8 cellular contexts compared by ENCODE assay signal in the genomic region with DNA sequence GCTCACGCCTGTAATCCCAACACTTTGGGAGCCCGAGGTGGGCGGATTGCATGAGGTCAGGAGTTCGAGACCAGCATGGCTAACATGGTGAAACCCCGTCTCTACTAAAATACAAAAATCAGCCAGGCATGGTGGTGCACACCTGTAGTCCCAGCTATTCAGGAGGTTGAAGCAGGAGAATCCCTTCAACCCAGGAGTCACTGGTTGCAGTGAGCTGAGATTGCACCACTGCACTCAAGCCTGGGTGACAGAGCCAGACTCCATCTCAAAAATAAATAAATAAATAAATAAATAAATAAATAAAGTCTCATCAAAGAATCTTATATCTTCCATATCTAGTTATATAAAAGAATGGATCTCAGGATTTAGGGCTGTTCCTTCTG. TPM values are rescaled to one million over a fixed set of nuclear protein-coding genes. Genes with fewer than 3 reads are reported as not detected.
DNase-seq lines count a peak whose midpoint lies in the region; ATAC-seq and TF ChIP-seq lines count a peak whose summit lies in the region.
"Not testable (repeated sequence)": the region's sequence is repeated elsewhere in the genome, so short reads cannot be mapped to it uniquely, and the experiment has no call there.

No MANE protein-coding gene starts in this region.

- not testable (repeated sequence) for TF ChIP-seq POLR2A in HCT116 (IDR thresholded peaks at IDR 0.05; ENCODE audit: borderline replicate concordance, extremely low read depth, insufficient read depth, insufficient read length)

- not testable (repeated sequence) for TF ChIP-seq RAD21 in HCT116 (IDR thresholded peaks at IDR 0.05; ENCODE audit: low read depth)

- not testable (repeated sequence) for H3K36me3 ChIP-seq in ACC112 (ENCODE audit: insufficient read depth, low read length); HCT116 (ENCODE audit: control insufficient read depth in 1 of 2, insufficient read depth in 2 of 2, low read length in 2 of 2); hepatocyte (replicated peaks; ENCODE audit: insufficient read depth, low read depth)

- not testable (repeated sequence) for H3K9me3 ChIP-seq in HCT116 (ENCODE audit: control insufficient read depth in 1 of 2, insufficient read depth in 1 of 2, low read depth in 1 of 2, low read length in 2 of 2); hepatocyte (ENCODE audit: low read depth)

- not testable (repeated sequence) for BruUV-seq in HCT116 (replicated peaks; lab: Mats Ljungman, UMichigan)

- not testable (repeated sequence) for H3K27me3 ChIP-seq in ACC112 (ENCODE audit: insufficient read depth, low read length); HCT116 (ENCODE audit: insufficient read depth, low read length); hepatocyte

- DNase-seq in HCT116 (ENCODE audit: low read depth, low spot score); coronary artery (ENCODE audit: low spot score); hepatocyte (ENCODE audit: low spot score); neural crest cell (ENCODE audit: low read depth, low spot score); stimulated activated naive B cell treated with anti-CD40 and anti-IgM and Interleukin-4, amounts not matched to agents 10 μg/mL and 1 μg/mL and 100 μg/mL, for 72 hours: not testable (repeated sequence)
- peak; percentile 27 for DNase-seq in activated naive CD4-positive, alpha-beta T cell treated with anti-CD3 and anti-CD28 coated beads for 36 hours

- not testable (repeated sequence) for H3K27me3 Mint-ChIP-seq in T-helper 1 cell treated with Interleukin-12 subunit alpha and Interleukin-12 subunit beta and Interleukin-4 antibody, amounts not matched to agents 30 μg/mL and 1 μg/mL, for 36 hours (ENCODE audit: low read depth); activated naive CD4-positive, alpha-beta T cell treated with anti-CD3 and anti-CD28 coated beads for 36 hours (ENCODE audit: low read depth); neural crest cell (ENCODE audit: low read depth); stimulated activated naive B cell treated with anti-CD40 and anti-IgM and Interleukin-4, amounts not matched to agents 10 μg/mL and 1 μg/mL and 100 μg/mL, for 72 hours

- H3K9ac ChIP-seq in HCT116 (ENCODE audit: low read length) = not testable (repeated sequence)

- H3K4me2 ChIP-seq in HCT116 (ENCODE audit: low read length) (peak overlapping the region; percentile 94), hepatocyte (peak overlapping the region; percentile 85)

- H3K79me2 ChIP-seq in ACC112 (ENCODE audit: control insufficient read depth, insufficient read depth, low read length, unreplicated experiment) (peaks cover 21% of the 10 kb centered on the region), HCT116 (ENCODE audit: insufficient read depth, low read length) (peaks cover 19% of the 10 kb centered on the region), hepatocyte (peaks cover 18% of the 10 kb centered on the region)

- RAD21 ChIA-PET in HCT116 (lab: Charles Lee; ENCODE audit: low non-redundant PET in 1 of 2, low total read pairs in 2 of 2, uncharacterized antibody in 2 of 2, unreplicated experiment in 2 of 2) = not testable (repeated sequence)

- peaks cover 25% of the 10 kb centered on the region for H3K4me1 Mint-ChIP-seq in T-helper 1 cell treated with Interleukin-12 subunit alpha and Interleukin-12 subunit beta and Interleukin-4 antibody, amounts not matched to agents 30 μg/mL and 1 μg/mL, for 36 hours (ENCODE audit: low read depth)
- H3K4me1 Mint-ChIP-seq in activated naive CD4-positive, alpha-beta T cell treated with anti-CD3 and anti-CD28 coated beads for 36 hours (ENCODE audit: low read depth) = peaks cover 23% of the 10 kb centered on the region
- H3K4me1 Mint-ChIP-seq in neural crest cell = peaks cover 27% of the 10 kb centered on the region
- H3K4me1 Mint-ChIP-seq in stimulated activated naive B cell treated with anti-CD40 and anti-IgM and Interleukin-4, amounts not matched to agents 10 μg/mL and 1 μg/mL and 100 μg/mL, for 72 hours = not testable (repeated sequence)

- intact Hi-C loops in HCT116 (cut with micrococcal nuclease) = loop anchor here (10.0 kb wide), 1 partner anchor 206 kb away; a partner anchor contains a TSS
- intact Hi-C loops in activated naive CD4-positive, alpha-beta T cell treated with anti-CD3 and anti-CD28 coated beads for 36 hours (cut with micrococcal nuclease) = loop anchor here (5.0 to 10.0 kb wide), 3 partner anchors 326 to 516 kb away; a partner anchor contains a TSS

- peak overlapping the region; percentile 99 for H3K4me3 Mint-ChIP-seq in T-helper 1 cell treated with Interleukin-12 subunit alpha and Interleukin-12 subunit beta and Interleukin-4 antibody, amounts not matched to agents 30 μg/mL and 1 μg/mL, for 36 hours
- H3K4me3 Mint-ChIP-seq in activated naive CD4-positive, alpha-beta T cell treated with anti-CD3 and anti-CD28 coated beads for 36 hours = peak overlapping the region; percentile 100
- H3K4me3 Mint-ChIP-seq in neural crest cell = peak overlapping the region; percentile 99
- peak overlapping the region; percentile 99 to 100 for H3K4me3 Mint-ChIP-seq in stimulated activated naive B cell treated with anti-CD40 and anti-IgM and Interleukin-4, amounts not matched to agents 10 μg/mL and 1 μg/mL and 100 μg/mL, for 72 hours

- CTCF ChIA-PET in HCT116 (lab: Charles Lee) = interaction anchor here (1.3 kb wide), 1 partner anchor 51 kb away, joined by 4 read pairs; a partner anchor contains a TSS
- CTCF ChIA-PET in activated naive CD4-positive, alpha-beta T cell treated with anti-CD3 and anti-CD28 coated beads for 36 hours (lab: Charles Lee) = interaction anchor here (1.3 to 1.5 kb wide), 2 partner anchors 34 to 53 kb away, joined by 4 read pairs; no protein-coding TSS in a partner anchor

- not testable (repeated sequence) for H3K9me3 Mint-ChIP-seq in T-helper 1 cell treated with Interleukin-12 subunit alpha and Interleukin-12 subunit beta and Interleukin-4 antibody, amounts not matched to agents 30 μg/mL and 1 μg/mL, for 36 hours; activated naive CD4-positive, alpha-beta T cell treated with anti-CD3 and anti-CD28 coated beads for 36 hours; neural crest cell; stimulated activated naive B cell treated with anti-CD40 and anti-IgM and Interleukin-4, amounts not matched to agents 10 μg/mL and 1 μg/mL and 100 μg/mL, for 72 hours

- H4K20me1 ChIP-seq in HCT116 (ENCODE audit: insufficient read depth); hepatocyte (ENCODE audit: insufficient read depth, poor library complexity, severe bottlenecking): not testable (repeated sequence)

- H3K9me2 ChIP-seq in HCT116 (ENCODE audit: insufficient read depth); hepatocyte (replicated peaks; ENCODE audit: insufficient read depth): not testable (repeated sequence)

- POLR2A ChIA-PET in HCT116 (lab: Charles Lee) = interaction anchor here (0.6 to 1.2 kb wide), 2 partner anchors 239 to 329 kb away, joined by 3 read pairs; a partner anchor contains a TSS

- H3K36me3 Mint-ChIP-seq in T-helper 1 cell treated with Interleukin-12 subunit alpha and Interleukin-12 subunit beta and Interleukin-4 antibody, amounts not matched to agents 30 μg/mL and 1 μg/mL, for 36 hours (ENCODE audit: low read depth); activated naive CD4-positive, alpha-beta T cell treated with anti-CD3 and anti-CD28 coated beads for 36 hours (ENCODE audit: low read depth); neural crest cell (ENCODE audit: low read depth): not testable (repeated sequence)
- peaks cover 5 to 12% of the 10 kb centered on the region in 2 donors for H3K36me3 Mint-ChIP-seq in stimulated activated naive B cell treated with anti-CD40 and anti-IgM and Interleukin-4, amounts not matched to agents 10 μg/mL and 1 μg/mL and 100 μg/mL, for 72 hours

- not testable (repeated sequence) for H3K27ac ChIP-seq in ACC112 (ENCODE audit: low read depth, low read length); coronary artery
- H3K27ac ChIP-seq in HCT116 (ENCODE audit: low read depth, low read length) (peak overlapping the region; percentile 68; the same call in 1 of the 2 replicates), hepatocyte (peak overlapping the region; percentile 95)

- peaks cover 14% of the 10 kb centered on the region for H3K4me1 ChIP-seq in ACC112 (ENCODE audit: control insufficient read depth, insufficient read depth, low read length, unreplicated experiment)
- H3K4me1 ChIP-seq in HCT116 (ENCODE audit: control insufficient read depth in 1 of 2, insufficient read depth in 2 of 2, low read length in 2 of 2) = peaks cover 6 to 20% of the 10 kb centered on the region in 2 experiments; a peak in 3 of 4 replicates
- H3K4me1 ChIP-seq in hepatocyte (ENCODE audit: insufficient read depth) = not testable (repeated sequence)

- H2AFZ ChIP-seq in ACC112 (ENCODE audit: low read length, unreplicated experiment) = not testable (repeated sequence)
- H2AFZ ChIP-seq in HCT116 (ENCODE audit: low read depth, low read length, poor library complexity, severe bottlenecking) (peak overlapping the region; percentile 72), hepatocyte (peak overlapping the region; percentile 93)

- not testable (repeated sequence) for TF ChIP-seq CTCF in HCT116 (IDR thresholded peaks at IDR 0.05 in 2 of 3, conservative IDR thresholded peaks at IDR 0.05 in 1 of 3; ENCODE audit: borderline replicate concordance in 1 of 3, insufficient read depth in 1 of 3, low read depth in 2 of 3, low read length in 2 of 3); coronary artery (IDR thresholded peaks at IDR 0.05); hepatocyte (IDR thresholded peaks at IDR 0.05; ENCODE audit: poor library complexity); neural crest cell (conservative IDR thresholded peaks at IDR 0.05)

- not testable (repeated sequence) for ATAC-seq in HCT116; stimulated activated naive B cell treated with anti-CD40 and anti-IgM and Interleukin-4, amounts not matched to agents 10 μg/mL and 1 μg/mL and 100 μg/mL, for 72 hours (replicated peaks)

- H3K4me3 ChIP-seq in ACC112 (ENCODE audit: low read depth, low read length) (peak overlapping the region; percentile 75), HCT116 (replicated peaks in 1 of 2; ENCODE audit: low read depth in 1 of 2, low read length in 2 of 2) (peak overlapping the region in 1 of 2 experiments; percentile 97; a peak in 3 of 4 replicates), coronary artery (peak overlapping the region; percentile 81), hepatocyte (peak overlapping the region; percentile 86)

- peak overlapping the region; percentile 99 for H3K27ac Mint-ChIP-seq in T-helper 1 cell treated with Interleukin-12 subunit alpha and Interleukin-12 subunit beta and Interleukin-4 antibody, amounts not matched to agents 30 μg/mL and 1 μg/mL, for 36 hours
- peak overlapping the region; percentile 99 for H3K27ac Mint-ChIP-seq in activated naive CD4-positive, alpha-beta T cell treated with anti-CD3 and anti-CD28 coated beads for 36 hours
- H3K27ac Mint-ChIP-seq in neural crest cell (ENCODE audit: unreplicated experiment) = not testable (repeated sequence)
- peak overlapping the region; percentile 100 for H3K27ac Mint-ChIP-seq in stimulated activated naive B cell treated with anti-CD40 and anti-IgM and Interleukin-4, amounts not matched to agents 10 μg/mL and 1 μg/mL and 100 μg/mL, for 72 hours

- 80% methylated on average over 5 of the region's 5 CpGs for WGBS in hepatocyte (ENCODE audit: low lambda C conversion rate, missing lambda C conversion rate)

RNA-seq across cellular contexts. Expression of a gene that starts 1.3 kb away (rescaled TPM):
- total RNA-seq in HCT116 (2021; ENCODE audit: unreplicated experiment) = 34.1 TPM
- polyA plus RNA-seq in HCT116 (2012) = 31.6 and 40.3 TPM in 2 replicates
- total RNA-seq in activated naive CD4-positive, alpha-beta T cell treated with anti-CD3 and anti-CD28 coated beads for 36 hours = 10 to 100 TPM; 29.5 TPM
- 37.0 and 41.0 TPM in 2 replicates for total RNA-seq in hepatocyte
- polyA plus RNA-seq in hepatocyte = 38.7 and 40.7 TPM in 2 replicates
- total RNA-seq in neural crest cell = 38.5 and 39.0 TPM in 2 replicates

RNA-seq across cellular contexts. Expression of a gene that starts 3.9 kb away (rescaled TPM):
- total RNA-seq in HCT116 (2021; ENCODE audit: unreplicated experiment) (141 TPM), hepatocyte (48.5 and 83.9 TPM in 2 replicates), neural crest cell (134 and 149 TPM in 2 replicates)
- polyA plus RNA-seq in HCT116 (2012) = 117 and 133 TPM in 2 replicates
- 100 to 1,000 TPM; 159 to 166 TPM for total RNA-seq in activated naive CD4-positive, alpha-beta T cell treated with anti-CD3 and anti-CD28 coated beads for 36 hours
- polyA plus RNA-seq in hepatocyte = 128 and 142 TPM in 2 replicates

RNA-seq across cellular contexts. Expression of a gene that starts 34.4 kb away (rescaled TPM):
- total RNA-seq in HCT116 (2021; ENCODE audit: unreplicated experiment) = 243 TPM
- polyA plus RNA-seq in HCT116 (2012) = 237 and 321 TPM in 2 replicates
- 10 to 100 TPM; 93.4 to 93.5 TPM for total RNA-seq in activated naive CD4-positive, alpha-beta T cell treated with anti-CD3 and anti-CD28 coated beads for 36 hours
- 383 and 418 TPM in 2 replicates for total RNA-seq in hepatocyte
- 630 and 641 TPM in 2 replicates for polyA plus RNA-seq in hepatocyte
- total RNA-seq in neural crest cell = 375 and 382 TPM in 2 replicates

RNA-seq across cellular contexts. Expression of a gene that starts 50.9 kb away (rescaled TPM):
- total RNA-seq in HCT116 (2021; ENCODE audit: unreplicated experiment) = 66.9 TPM
- 61.1 and 67.8 TPM in 2 replicates for polyA plus RNA-seq in HCT116 (2012)
- 10 to 100 TPM; 44.2 to 45.0 TPM for total RNA-seq in activated naive CD4-positive, alpha-beta T cell treated with anti-CD3 and anti-CD28 coated beads for 36 hours
- total RNA-seq in hepatocyte = 29.3 and 34.0 TPM in 2 replicates
- polyA plus RNA-seq in hepatocyte = 51.1 and 54.0 TPM in 2 replicates
- total RNA-seq in neural crest cell = 49.7 and 55.8 TPM in 2 replicates
